Comparison of ENCODE assay signal across 8 cellular contexts in genomic region chrX:153819398-153820083, GRCh38. TPM values are rescaled to one million over a fixed set of nuclear protein-coding genes. Genes with fewer than 3 reads are reported as not detected.
DNase-seq lines count a peak whose midpoint lies in the region; ATAC-seq and TF ChIP-seq lines count a peak whose summit lies in the region.

No MANE protein-coding gene starts in this region.

- DNase-seq in activated T-cell treated with anti-CD3 and anti-CD28 coated beads, Interleukin-2, amount 50 U/mL, for 4 hours, result no peak
- no peak for DNase-seq in activated T-cell treated with anti-CD3 and anti-CD28 coated beads, Interleukin-2, amount 50 U/mL, for 1 hour
- DNase-seq in activated naive CD8-positive, alpha-beta T cell treated with anti-CD3 and anti-CD28 coated beads for 36 hours, result no peak
- no peak for DNase-seq in right lobe of liver
- DNase-seq in type B pancreatic cell (ENCODE audit: extremely low spot score, unreplicated experiment), result no peak
- no peak for DNase-seq in retina

- H3K27me3 Mint-ChIP-seq in activated T-cell treated with anti-CD3 and anti-CD28 coated beads, Interleukin-2, amount 50 U/mL, for 4 hours (ENCODE audit: low read depth), result no peaks in the 10 kb centered on the region
- peaks cover 3% of the 10 kb centered on the region for H3K27me3 Mint-ChIP-seq in activated naive CD8-positive, alpha-beta T cell treated with anti-CD3 and anti-CD28 coated beads for 36 hours
- no peaks in the 10 kb centered on the region for H3K27me3 Mint-ChIP-seq in type B pancreatic cell

- no peak overlapping the region for H3K27ac Mint-ChIP-seq in activated naive CD8-positive, alpha-beta T cell treated with anti-CD3 and anti-CD28 coated beads for 36 hours
- H3K27ac Mint-ChIP-seq in type B pancreatic cell, result peak overlapping the region; percentile 13

- peaks cover 0 to 10% of the 10 kb centered on the region in 2 donors for H3K27me3 ChIP-seq in right lobe of liver

- H3K36me3 Mint-ChIP-seq in activated T-cell treated with anti-CD3 and anti-CD28 coated beads, Interleukin-2, amount 50 U/mL, for 4 hours (ENCODE audit: insufficient read depth), result no peaks in the 10 kb centered on the region
- H3K36me3 Mint-ChIP-seq in activated naive CD8-positive, alpha-beta T cell treated with anti-CD3 and anti-CD28 coated beads for 36 hours, result no peaks in the 10 kb centered on the region
- no peaks in the 10 kb centered on the region for H3K36me3 Mint-ChIP-seq in type B pancreatic cell

- H3K36me3 ChIP-seq in right lobe of liver, result no peaks in the 10 kb centered on the region

- no peak for TF ChIP-seq POLR2A in right lobe of liver (IDR thresholded peaks at IDR 0.05)

- no peaks in the 10 kb centered on the region for H3K9me3 Mint-ChIP-seq in activated T-cell treated with anti-CD3 and anti-CD28 coated beads, Interleukin-2, amount 50 U/mL, for 4 hours
- H3K9me3 Mint-ChIP-seq in activated naive CD8-positive, alpha-beta T cell treated with anti-CD3 and anti-CD28 coated beads for 36 hours, result no peaks in the 10 kb centered on the region
- H3K9me3 Mint-ChIP-seq in type B pancreatic cell, result peaks cover 7% of the 10 kb centered on the region

- peak in 1 of 2 donors; percentile 8 for ATAC-seq in activated T-cell treated with anti-CD3 and anti-CD28 coated beads, Interleukin-2, amount 50 U/mL, for 4 hours
- ATAC-seq in right lobe of liver, result peak in 1 of 4 donors; percentile 10
- ATAC-seq in GM21528 (IDR thresholded peaks at IDR 0.05; ENCODE audit: low FRiP score, unreplicated experiment), result no peak
- ATAC-seq in GM21423 (IDR thresholded peaks at IDR 0.05; ENCODE audit: unreplicated experiment), result no peak

- H3K4me1 Mint-ChIP-seq in activated T-cell treated with anti-CD3 and anti-CD28 coated beads, Interleukin-2, amount 50 U/mL, for 4 hours (ENCODE audit: low read depth), result peaks cover 48% of the 10 kb centered on the region
- peaks cover 22% of the 10 kb centered on the region for H3K4me1 Mint-ChIP-seq in activated naive CD8-positive, alpha-beta T cell treated with anti-CD3 and anti-CD28 coated beads for 36 hours
- no peaks in the 10 kb centered on the region for H3K4me1 Mint-ChIP-seq in type B pancreatic cell (ENCODE audit: unreplicated experiment)

- no peak for TF ChIP-seq CTCF in right lobe of liver (IDR thresholded peaks at IDR 0.05)
- TF ChIP-seq CTCF in type B pancreatic cell (conservative IDR thresholded peaks at IDR 0.05), result no peak

- intact Hi-C loops in right lobe of liver (cut with DNase I), result no loop called here

- H3K9me3 ChIP-seq in right lobe of liver, result no peaks in the 10 kb centered on the region

- no peaks in the 10 kb centered on the region for H3K4me1 ChIP-seq in right lobe of liver

- H3K4me3 ChIP-seq in right lobe of liver, result peak overlapping the region in 2 of 3 donors; percentile 21 to 29

- WGBS in right lobe of liver (ENCODE audit: insufficient coverage, low coverage, low lambda C conversion rate, missing lambda C conversion rate), result 68% methylated on average over 5 of the region's 22 CpGs

- peak overlapping the region; percentile 64 for H3K4me3 Mint-ChIP-seq in activated T-cell treated with anti-CD3 and anti-CD28 coated beads, Interleukin-2, amount 50 U/mL, for 4 hours
- H3K4me3 Mint-ChIP-seq in activated naive CD8-positive, alpha-beta T cell treated with anti-CD3 and anti-CD28 coated beads for 36 hours, result peak overlapping the region; percentile 37
- peak overlapping the region; percentile 65 for H3K4me3 Mint-ChIP-seq in type B pancreatic cell

- no peak overlapping the region for H3K27ac ChIP-seq in right lobe of liver

RNA-seq across cellular contexts. Expression of gene PDZD4, which starts 10.8 kb away (rescaled TPM):
- total RNA-seq in activated T-cell treated with anti-CD3 and anti-CD28 coated beads, Interleukin-2, amount 50 U/mL, for 4 hours, result 1 to 10 TPM in 2 of 3 donors, under 1 TPM in 1; 0.81 to 1.4 (median 1.4) TPM
- total RNA-seq in activated naive CD8-positive, alpha-beta T cell treated with anti-CD3 and anti-CD28 coated beads for 36 hours, result under 1 TPM; 0.38 to 0.70 TPM
- total RNA-seq in right lobe of liver, result 1 to 10 TPM in 5 of 6 experiments, under 1 TPM in 1; 0.61 to 2.3 (median 1.5) TPM
- 2.7 and 23.9 TPM in 2 replicates for total RNA-seq in type B pancreatic cell (ENCODE audit: low replicate concordance)

RNA-seq across cellular contexts. Expression of gene SSR4, which starts 25.1 kb away (rescaled TPM):
- total RNA-seq in activated T-cell treated with anti-CD3 and anti-CD28 coated beads, Interleukin-2, amount 50 U/mL, for 4 hours, result 100 to 1,000 TPM; 295 to 341 (median 296) TPM
- 100 to 1,000 TPM; 133 to 145 TPM for total RNA-seq in activated naive CD8-positive, alpha-beta T cell treated with anti-CD3 and anti-CD28 coated beads for 36 hours
- total RNA-seq in right lobe of liver (100 to 1,000 TPM; 150 to 221 (median 205) TPM), type B pancreatic cell (ENCODE audit: low replicate concordance) (271 and 390 TPM in 2 replicates)

RNA-seq across cellular contexts. Expression of gene IDH3G, which starts 25.4 kb away (rescaled TPM):
- 10 to 100 TPM; 60.8 to 64.2 (median 62.7) TPM for total RNA-seq in activated T-cell treated with anti-CD3 and anti-CD28 coated beads, Interleukin-2, amount 50 U/mL, for 4 hours
- 10 to 100 TPM; 55.9 to 58.1 TPM for total RNA-seq in activated naive CD8-positive, alpha-beta T cell treated with anti-CD3 and anti-CD28 coated beads for 36 hours
- total RNA-seq in right lobe of liver (10 to 100 TPM; 19.4 to 70.1 (median 27.4) TPM), type B pancreatic cell (ENCODE audit: low replicate concordance) (42.9 and 50.0 TPM in 2 replicates)

RNA-seq across cellular contexts. Expression of gene SRPK3, which starts 38.7 kb away (rescaled TPM):
- not detected for total RNA-seq in activated T-cell treated with anti-CD3 and anti-CD28 coated beads, Interleukin-2, amount 50 U/mL, for 4 hours
- not detected for total RNA-seq in activated naive CD8-positive, alpha-beta T cell treated with anti-CD3 and anti-CD28 coated beads for 36 hours
- total RNA-seq in right lobe of liver (not detected), type B pancreatic cell (ENCODE audit: low replicate concordance) (not detected in 2 replicates)

RNA-seq across cellular contexts. Expression of gene PLXNB3, which starts 55.5 kb away (rescaled TPM):
- total RNA-seq in activated T-cell treated with anti-CD3 and anti-CD28 coated beads, Interleukin-2, amount 50 U/mL, for 4 hours, result under 1 TPM; 0.40 to 0.66 (median 0.46) TPM
- total RNA-seq in activated naive CD8-positive, alpha-beta T cell treated with anti-CD3 and anti-CD28 coated beads for 36 hours, result 1 to 10 TPM; 2.8 to 4.2 TPM
- 1 to 10 TPM in 3 of 6 experiments, under 1 TPM in 3; 0.55 to 1.7 (median 0.94) TPM for total RNA-seq in right lobe of liver
- 1.2 and 1.4 TPM in 2 replicates for total RNA-seq in type B pancreatic cell (ENCODE audit: low replicate concordance)
